Comparison of ENCODE assay signal across 1 cellular context in genomic region chr9:8783999-8784398, GRCh38.
TF ChIP-seq lines count a peak whose summit lies in the region.

No MANE protein-coding gene starts in this region.

TF ChIP-seq in HEK293, 187 proteins besides CTCF, POLR2A, EP300 and RAD21 (continued from another document):
- TF ChIP-seq, protein P1, sequence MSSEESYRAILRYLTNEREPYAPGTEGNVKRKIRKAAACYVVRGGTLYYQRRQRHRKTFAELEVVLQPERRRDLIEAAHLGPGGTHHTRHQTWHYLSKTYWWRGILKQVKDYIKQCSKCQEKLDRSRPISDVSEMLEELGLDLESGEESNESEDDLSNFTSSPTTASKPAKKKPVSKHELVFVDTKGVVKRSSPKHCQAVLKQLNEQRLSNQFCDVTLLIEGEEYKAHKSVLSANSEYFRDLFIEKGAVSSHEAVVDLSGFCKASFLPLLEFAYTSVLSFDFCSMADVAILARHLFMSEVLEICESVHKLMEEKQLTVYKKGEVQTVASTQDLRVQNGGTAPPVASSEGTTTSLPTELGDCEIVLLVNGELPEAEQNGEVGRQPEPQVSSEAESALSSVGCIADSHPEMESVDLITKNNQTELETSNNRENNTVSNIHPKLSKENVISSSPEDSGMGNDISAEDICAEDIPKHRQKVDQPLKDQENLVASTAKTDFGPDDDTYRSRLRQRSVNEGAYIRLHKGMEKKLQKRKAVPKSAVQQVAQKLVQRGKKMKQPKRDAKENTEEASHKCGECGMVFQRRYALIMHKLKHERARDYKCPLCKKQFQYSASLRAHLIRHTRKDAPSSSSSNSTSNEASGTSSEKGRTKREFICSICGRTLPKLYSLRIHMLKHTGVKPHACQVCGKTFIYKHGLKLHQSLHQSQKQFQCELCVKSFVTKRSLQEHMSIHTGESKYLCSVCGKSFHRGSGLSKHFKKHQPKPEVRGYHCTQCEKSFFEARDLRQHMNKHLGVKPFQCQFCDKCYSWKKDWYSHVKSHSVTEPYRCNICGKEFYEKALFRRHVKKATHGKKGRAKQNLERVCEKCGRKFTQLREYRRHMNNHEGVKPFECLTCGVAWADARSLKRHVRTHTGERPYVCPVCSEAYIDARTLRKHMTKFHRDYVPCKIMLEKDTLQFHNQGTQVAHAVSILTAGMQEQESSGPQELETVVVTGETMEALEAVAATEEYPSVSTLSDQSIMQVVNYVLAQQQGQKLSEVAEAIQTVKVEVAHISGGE (tag by site-specific recombination; conservative IDR thresholded peaks at IDR 0.05; ENCODE audit: low read depth): no peak
- TF ChIP-seq ZNF529 (tag by site-specific recombination; IDR thresholded peaks at IDR 0.05; ENCODE audit: insufficient replicate concordance) (no peak), ZNF391 (tag by site-specific recombination; IDR thresholded peaks at IDR 0.05; ENCODE audit: borderline replicate concordance, low read depth) (no peak), ZNF501 (tag by site-specific recombination; IDR thresholded peaks at IDR 0.05) (no peak), ZNF202 (tag by site-specific recombination; IDR thresholded peaks at IDR 0.05; ENCODE audit: borderline replicate concordance) (no peak), ZNF155 (tag by site-specific recombination; IDR thresholded peaks at IDR 0.05) (no peak), KLF16 (tag by site-specific recombination; IDR thresholded peaks at IDR 0.05) (no peak)
- TF ChIP-seq, protein P2, sequence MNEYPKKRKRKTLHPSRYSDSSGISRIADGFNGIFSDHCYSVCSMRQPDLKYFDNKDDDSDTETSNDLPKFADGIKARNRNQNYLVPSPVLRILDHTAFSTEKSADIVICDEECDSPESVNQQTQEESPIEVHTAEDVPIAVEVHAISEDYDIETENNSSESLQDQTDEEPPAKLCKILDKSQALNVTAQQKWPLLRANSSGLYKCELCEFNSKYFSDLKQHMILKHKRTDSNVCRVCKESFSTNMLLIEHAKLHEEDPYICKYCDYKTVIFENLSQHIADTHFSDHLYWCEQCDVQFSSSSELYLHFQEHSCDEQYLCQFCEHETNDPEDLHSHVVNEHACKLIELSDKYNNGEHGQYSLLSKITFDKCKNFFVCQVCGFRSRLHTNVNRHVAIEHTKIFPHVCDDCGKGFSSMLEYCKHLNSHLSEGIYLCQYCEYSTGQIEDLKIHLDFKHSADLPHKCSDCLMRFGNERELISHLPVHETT (tag by site-specific recombination; IDR thresholded peaks at IDR 0.05): no peak
